Comparison of ENCODE assay signal across 34 cellular contexts in the genomic region with DNA sequence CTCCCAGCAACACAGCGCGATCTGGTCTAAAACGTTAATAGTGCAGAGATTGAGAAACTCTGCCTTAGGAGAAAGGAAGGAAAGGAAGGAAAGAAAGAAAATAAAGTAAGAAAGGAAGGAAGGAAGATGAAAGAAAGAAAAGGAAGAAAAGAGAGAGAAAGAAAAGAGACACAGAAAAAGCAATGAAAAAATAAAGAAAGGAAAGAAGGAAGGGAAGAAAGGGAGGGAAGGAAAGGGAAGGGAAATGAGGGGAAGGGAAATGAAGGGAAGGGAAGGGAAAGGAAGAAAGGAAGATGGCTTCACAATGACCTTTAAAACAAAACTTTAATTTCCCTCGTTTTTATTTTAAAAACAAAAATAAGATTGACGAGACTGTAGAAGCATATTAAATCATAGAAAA.
DNase-seq lines count a peak whose midpoint lies in the region; ATAC-seq, FAIRE-seq and TF ChIP-seq lines count a peak whose summit lies in the region.
"Had no signal": no experiment of that assay in that cellular context is flagged by ENCODE, and none has a peak within 500 bp of the region (broad histone marks: within the 10 kb centered on the region; RNA-seq: fewer than 3 reads in every experiment).

No MANE protein-coding gene starts in this region.

- H2AFZ ChIP-seq in HepG2 (ENCODE audit: low read length) (no peak overlapping the region), K562 (ENCODE audit: low read depth, low read length) (no peak overlapping the region)

- H4K20me1 ChIP-seq in HepG2 (ENCODE audit: insufficient read depth, low read length) (no peaks in the 10 kb centered on the region), K562 (replicated peaks; ENCODE audit: control insufficient read depth, insufficient read depth, low read length) (no peaks in the 10 kb centered on the region)
- H4K20me1 ChIP-seq: BLaER1; BLaER1 treated with 17β-estradiol and CSF1 and Interleukin-3, amounts not matched to agents 10 nM and 100 nM had no signal

- H3K9ac ChIP-seq in HepG2 (ENCODE audit: insufficient read depth, low read depth, low read length): no peak overlapping the region
- no peak overlapping the region for H3K9ac ChIP-seq in K562 (ENCODE audit: insufficient read depth in 1 of 2, low read depth in 2 of 2, low read length in 2 of 2)
- H3K9ac ChIP-seq: BLaER1; BLaER1 treated with 17β-estradiol and CSF1 and Interleukin-3, amounts not matched to agents 10 nM and 100 nM had no signal

- no peak for FAIRE-seq in HepG2 (lab: Jason Lieb, UNC)
- FAIRE-seq in K562 (lab: Jason Lieb, UNC): no peak
- FAIRE-seq: A204.1, A549, D721Med had no signal

- CTCF ChIA-PET in HepG2 (lab: Yijun Ruan, JAX; ENCODE audit: low intra/inter-chr PET ratio, low total read pairs): no interaction called here
- CTCF ChIA-PET in HEK293 (lab: Yijun Ruan, JAX): no interaction called here
- CTCF ChIA-PET in K562 (lab: Yijun Ruan, JAX; ENCODE audit: low intra/inter-chr PET ratio): no interaction called here

- DNase-seq in HepG2 (ENCODE audit: low spot score) (no peak), right lobe of liver (no peak), K562 (ENCODE audit: extremely low read depth in 1 of 4, low spot score in 3 of 4) (no peak), NCI-H1694 (lab: John Stamatoyannopoulos, UW) (no peak), COLO668 (lab: John Stamatoyannopoulos, UW; ENCODE audit: unreplicated experiment) (no peak)
- DNase-seq: 8988T; ACHN; AML-193; BE2C; C1 segment of cervical spinal cord; Caco-2; Calu3; CD4-positive, alpha-beta memory T cell; CD4-positive, alpha-beta T cell; CD4-positive, CD25-positive, alpha-beta regulatory T cell; CD8-positive, alpha-beta memory T cell; CD8-positive, alpha-beta T cell; COR-L47; DMS 273 treated with DMSO at 0.1 percent for 48 hours; DMS153; DMS53; DMS79; DMS79 treated with DMSO at 0.1 percent for 48 hours; DND-41; EL had no signal

- no peaks in the 10 kb centered on the region for H3K4me1 ChIP-seq in HepG2 (ENCODE audit: insufficient read depth, low read length)
- H3K4me1 ChIP-seq in right lobe of liver: no peaks in the 10 kb centered on the region
- H3K4me1 ChIP-seq in HEK293 (ENCODE audit: control insufficient read depth, insufficient read depth, low read length): no peaks in the 10 kb centered on the region
- H3K4me1 ChIP-seq in K562 (replicated peaks in 1 of 2; ENCODE audit: control insufficient read depth in 2 of 2, insufficient read depth in 2 of 2, low read length in 2 of 2): no peaks in the 10 kb centered on the region
- H3K4me1 ChIP-seq: A549, BE2C, BLaER1, Caco-2 had no signal

- H3K36me3 ChIP-seq in HepG2 (replicated peaks in 1 of 2; ENCODE audit: control insufficient read depth in 1 of 2, insufficient read depth in 2 of 2, low read length in 2 of 2): no peaks in the 10 kb centered on the region
- H3K36me3 ChIP-seq in right lobe of liver: no peaks in the 10 kb centered on the region
- H3K36me3 ChIP-seq in HEK293 (ENCODE audit: control insufficient read depth in 2 of 2, insufficient read depth in 1 of 2, low read length in 2 of 2): no peaks in the 10 kb centered on the region; a peak in 1 of 3 replicates
- no peaks in the 10 kb centered on the region for H3K36me3 ChIP-seq in K562 (ENCODE audit: control insufficient read depth, insufficient read depth, low read length)
- H3K36me3 ChIP-seq: BE2C had no signal

- POLR2A ChIA-PET in HepG2 (lab: Yijun Ruan, JAX): no interaction called here
- POLR2A ChIA-PET in HEK293 (lab: Yijun Ruan, JAX): no interaction called here
- POLR2A ChIA-PET in K562 (lab: Yijun Ruan, JAX): no interaction called here

- H3K4me2 ChIP-seq in HepG2 (ENCODE audit: low read depth, low read length) (no peak overlapping the region), K562 (ENCODE audit: insufficient read depth, low read length) (no peak overlapping the region)
- H3K4me2 ChIP-seq: A549; BLaER1; BLaER1 treated with 17β-estradiol and CSF1 and Interleukin-3, amounts not matched to agents 10 nM and 100 nM had no signal

- H3K79me2 ChIP-seq in HepG2 (ENCODE audit: insufficient read depth, low read length) (no peaks in the 10 kb centered on the region), K562 (ENCODE audit: control insufficient read depth, insufficient read depth, low read length) (no peaks in the 10 kb centered on the region)

- in situ Hi-C loops in HepG2 (cut with HindIII; ENCODE audit: extremely low pct_ligation_motif_present, low pct_unique_long_range_greater_than_20kb) (no loop called here), K562 (cut with MboI) (no loop called here)

- 26% methylated on average over 5 of the region's 5 CpGs for WGBS in HepG2 (ENCODE audit: low lambda C conversion rate)
- WGBS in right lobe of liver (ENCODE audit: insufficient coverage, low coverage, low lambda C conversion rate, missing lambda C conversion rate): 54% methylated on average over 5 of the region's 5 CpGs
- WGBS in K562 (ENCODE audit: insufficient coverage, low coverage, missing lambda C conversion rate): 22% methylated on average over 5 of the region's 5 CpGs

- intact Hi-C loops in HepG2 (cut with micrococcal nuclease; ENCODE audit: unreplicated experiment): no loop called here
- intact Hi-C loops in right lobe of liver (cut with DNase I): no loop called here
- intact Hi-C loops in K562 (cut with micrococcal nuclease): no loop called here

- TF ChIP-seq POLR2A in HepG2 (IDR thresholded peaks at IDR 0.05; ENCODE audit: insufficient read depth in 1 of 2, low read depth in 2 of 2, low read length in 2 of 2) (no peak), right lobe of liver (IDR thresholded peaks at IDR 0.05) (no peak), K562 (conservative IDR thresholded peaks at IDR 0.05) (no peak)

- no peak overlapping the region for H3K4me3 ChIP-seq in HepG2 (replicated peaks in 1 of 3; ENCODE audit: insufficient read depth in 1 of 3, low read depth in 2 of 3, low read length in 3 of 3)
- no peak overlapping the region for H3K4me3 ChIP-seq in right lobe of liver
- H3K4me3 ChIP-seq in HEK293 (ENCODE audit: low read depth, low read length): no peak overlapping the region
- no peak overlapping the region for H3K4me3 ChIP-seq in K562
- H3K4me3 ChIP-seq: A549; BLaER1 treated with 17β-estradiol and CSF1 and Interleukin-3, amounts not matched to agents 10 nM and 100 nM had no signal

- H3K27ac ChIP-seq in HepG2 (ENCODE audit: extremely low read length, insufficient read depth, low read length) (no peak overlapping the region), right lobe of liver (no peak overlapping the region), HEK293 (ENCODE audit: extremely low read depth, low read depth, low read length) (no peak overlapping the region), VCaP (peak overlapping the region; percentile 94; the same call in 1 of the 2 replicates), K562 (ENCODE audit: extremely low read depth, low read depth, low read length) (no peak overlapping the region)
- H3K27ac ChIP-seq: 22Rv1; A549; BLaER1; BLaER1 treated with 17β-estradiol and CSF1 and Interleukin-3, amounts not matched to agents 10 nM and 100 nM had no signal

- no peak for TF ChIP-seq RAD21 in HepG2 (CRISPR knock-in tag; IDR thresholded peaks at IDR 0.05)
- TF ChIP-seq RAD21 in K562 (CRISPR knock-in tag; conservative IDR thresholded peaks at IDR 0.05 in 1 of 2, IDR thresholded peaks at IDR 0.05 in 1 of 2): no peak

- H3K9me3 ChIP-seq in HepG2 (ENCODE audit: low read length): no peaks in the 10 kb centered on the region
- no peaks in the 10 kb centered on the region for H3K9me3 ChIP-seq in right lobe of liver
- no peaks in the 10 kb centered on the region for H3K9me3 ChIP-seq in HEK293 (ENCODE audit: control insufficient read depth, insufficient read depth, low read depth, low read length)
- no peaks in the 10 kb centered on the region for H3K9me3 ChIP-seq in K562 (replicated peaks; ENCODE audit: control insufficient read depth, insufficient read depth, low read depth, low read length)
- H3K9me3 ChIP-seq: A549, BE2C, Caco-2 had no signal

- no peaks in the 10 kb centered on the region; a peak in 1 of 5 replicates for H3K27me3 ChIP-seq in HepG2 (ENCODE audit: control insufficient read depth in 1 of 2, insufficient read depth in 2 of 2, low read length in 2 of 2)
- no peaks in the 10 kb centered on the region for H3K27me3 ChIP-seq in right lobe of liver
- H3K27me3 ChIP-seq in K562 (ENCODE audit: control insufficient read depth in 2 of 2, insufficient read depth in 2 of 2, low read length in 2 of 2): no peaks in the 10 kb centered on the region
- H3K27me3 ChIP-seq: BE2C; BLaER1; BLaER1 treated with 17β-estradiol and CSF1 and Interleukin-3, amounts not matched to agents 10 nM and 100 nM had no signal

- ATAC-seq in HepG2 (no peak), right lobe of liver (no peak), K562 (no peak), GM18502 (IDR thresholded peaks at IDR 0.05; ENCODE audit: poor library complexity, unreplicated experiment) (no peak)
- ATAC-seq: A549; CD8-positive, alpha-beta T cell had no signal

- TF ChIP-seq CTCF in HepG2 (CRISPR knock-in tag; IDR thresholded peaks at IDR 0.05) (no peak), right lobe of liver (IDR thresholded peaks at IDR 0.05) (no peak), HEK293 (tag by site-specific recombination; IDR thresholded peaks at IDR 0.05) (no peak), VCaP (conservative IDR thresholded peaks at IDR 0.05) (no peak), K562 (IDR thresholded peaks at IDR 0.05 in 2 of 3, conservative IDR thresholded peaks at IDR 0.05 in 1 of 3; ENCODE audit: insufficient read depth in 2 of 3, low read depth in 1 of 3, low read length in 3 of 3) (no peak)

- TF ChIP-seq EP300 in HepG2 (IDR thresholded peaks at IDR 0.05; ENCODE audit: low read depth in 2 of 2, low read length in 2 of 2) (no peak), HepG2 (CRISPR knock-in tag; IDR thresholded peaks at IDR 0.05; ENCODE audit: borderline replicate concordance) (no peak), K562 (IDR thresholded peaks at IDR 0.05; ENCODE audit: low read length) (no peak)

- no TSS peak for BruUV-seq in HepG2 (replicated peaks; lab: Mats Ljungman, UMichigan)
- no TSS peak for BruUV-seq in K562 (replicated peaks; lab: Mats Ljungman, UMichigan)

- H3K9me1 ChIP-seq in K562 (ENCODE audit: control insufficient read depth, insufficient read depth, low read length): no peaks in the 10 kb centered on the region

TF ChIP-seq in HepG2, 621 proteins besides CTCF, POLR2A, EP300 and RAD21:
- TF ChIP-seq BHLHE40 (IDR thresholded peaks at IDR 0.05; ENCODE audit: low read length) (no peak), HNRNPK (IDR thresholded peaks at IDR 0.05; ENCODE audit: low read depth, low read length, poor library complexity, severe bottlenecking) (peak; percentile 28)

TF ChIP-seq in HEK293, 187 proteins besides CTCF, POLR2A, EP300 and RAD21:
- TF ChIP-seq PRDM1 (tag by site-specific recombination; IDR thresholded peaks at IDR 0.05) (peak; percentile 97), ZNF366 (tag by site-specific recombination; conservative IDR thresholded peaks at IDR 0.05) (peak; percentile 70), ZNF677 (tag by site-specific recombination; IDR thresholded peaks at IDR 0.05) (no peak)
